ENCODE assay signal across 38 cellular contexts in the genomic region with DNA sequence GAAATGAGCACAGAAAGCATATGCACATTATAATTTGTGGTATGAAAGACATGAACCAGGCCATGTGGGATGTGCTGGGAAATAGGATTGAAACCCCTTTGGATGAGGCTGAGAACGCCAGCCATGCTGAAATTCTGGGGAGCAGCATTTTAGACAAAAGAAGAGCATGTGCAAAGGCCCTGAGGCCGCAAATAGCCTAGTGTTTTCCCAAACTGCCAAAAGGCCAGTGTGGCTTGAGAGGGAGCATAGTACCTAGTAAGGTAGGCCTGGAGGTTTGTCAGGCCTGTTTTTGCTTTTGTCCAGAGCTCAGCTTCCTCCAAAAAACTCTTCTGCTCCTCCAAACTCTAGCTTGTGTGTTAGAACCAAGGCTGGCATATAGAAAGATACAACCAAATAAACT. TPM values are rescaled to one million over a fixed set of nuclear protein-coding genes. Genes with fewer than 3 reads are reported as not detected.
"Had no signal": no experiment of that assay in that cellular context is flagged by ENCODE, and none has a peak within 500 bp of the region (broad histone marks: within the 10 kb centered on the region; RNA-seq: fewer than 3 reads in every experiment).

No MANE protein-coding gene starts in this region.

- FAIRE-seq: bronchial epithelial cell, TTC549 had no signal

- H3K4me1 ChIP-seq: adrenal gland had no signal

- H3K27me3 ChIP-seq: cardiac muscle cell had no signal

- H3K27ac Mint-ChIP-seq: activated B cell treated with CpG ODN at 0.5 μM for 24 hours; activated CD4-positive, alpha-beta memory T cell treated with anti-CD3 and anti-CD28 coated beads for 36 hours; activated CD4-positive, alpha-beta T cell treated with anti-CD3 and anti-CD28 coated beads, Interleukin-2, amount 10 ng/mL, durations not matched to agents 24 days and 14 days; activated CD8-positive, alpha-beta T cell treated with anti-CD3 and anti-CD28 coated beads for 36 hours; activated naive CD4-positive, alpha-beta T cell treated with anti-CD3 and anti-CD28 coated beads for 36 hours; activated naive CD4-positive, alpha-beta T cell treated with anti-CD3 and anti-CD28 coated beads, Interleukin-2, amount 50 U/mL, for 72 hours; activated naive CD8-positive, alpha-beta T cell treated with anti-CD3 and anti-CD28 coated beads for 36 hours; activated T-cell treated with anti-CD3 and anti-CD28 coated beads, Interleukin-2, amount 50 U/mL, for 72 hours; activated T-helper 1 cell treated with anti-CD3 and anti-CD28 coated beads, Interleukin-12 subunit alpha, Interleukin-12 subunit beta, Interleukin-2, Interleukin-4 antibody, amounts not matched to agents 30 ng/mL and 10 ng/mL and 1 ng/mL, durations not matched to agents 14 hours and 24 hours and 36 hours; activated T-helper 17 cell treated with anti-CD3 and anti-CD28 coated beads, Interleukin-2, amount 50 U/mL, for 72 hours; brain; T-helper 1 cell treated with Interleukin-12 subunit alpha and Interleukin-12 subunit beta and Interleukin-4 antibody, amounts not matched to agents 30 μg/mL and 1 μg/mL, for 36 hours; T-helper 2 cell treated with Interferon-gamma antibody and Interleukin-4, amounts not matched to agents 5 μg/mL and 100 μg/mL, for 36 hours had no signal

- H3K4me1 Mint-ChIP-seq: activated B cell treated with CpG ODN at 0.5 μM for 24 hours; activated naive CD8-positive, alpha-beta T cell treated with anti-CD3 and anti-CD28 coated beads for 36 hours; activated T-helper 17 cell treated with anti-CD3 and anti-CD28 coated beads, Interleukin-2, amount 50 U/mL, for 72 hours; central memory CD8-positive, alpha-beta T cell had no signal

- ATAC-seq: activated CD8-positive, alpha-beta T cell treated with anti-CD3 and anti-CD28 coated beads for 36 hours; activated naive CD4-positive, alpha-beta T cell treated with anti-CD3 and anti-CD28 coated beads, Interleukin-2, amount 50 U/mL, for 72 hours; activated T-cell treated with anti-CD3 and anti-CD28 coated beads, Interleukin-2, amount 50 U/mL, for 4 hours; activated T-cell treated with anti-CD3 and anti-CD28 coated beads, Interleukin-2, amount 50 U/mL, for 72 hours; activated T-helper 17 cell treated with anti-CD3 and anti-CD28 coated beads, Interleukin-2, amount 50 U/mL, for 72 hours had no signal

- DNase-seq: activated B cell treated with CpG ODN at 0.5 μM for 24 hours; activated CD4-positive, alpha-beta memory T cell treated with anti-CD3 and anti-CD28 coated beads for 36 hours; activated CD4-positive, alpha-beta T cell treated with anti-CD3 and anti-CD28 coated beads for 4 hours; activated CD4-positive, alpha-beta T cell treated with anti-CD3 and anti-CD28 coated beads, Interleukin-2, amount 10 ng/mL, durations not matched to agents 24 days and 14 days; activated CD4-positive, alpha-beta T cell treated with anti-CD3 and anti-CD28 coated beads, Interleukin-2, amount 50 U/mL, for 1 hour; activated CD4-positive, alpha-beta T cell treated with anti-CD3 and anti-CD28 coated beads, Interleukin-2, amount 50 U/mL, for 4 hours; activated CD4-positive, CD25-positive, alpha-beta regulatory T cell treated with anti-CD3 and anti-CD28 coated beads, Interleukin-2, amount 50 U/mL, for 72 hours; activated CD8-positive, alpha-beta memory T cell treated with anti-CD3 and anti-CD28 coated beads, Interleukin-2, amount 50 U/mL, for 4 hours; activated CD8-positive, alpha-beta T cell treated with anti-CD3 and anti-CD28 coated beads for 36 hours; activated effector memory CD4-positive, alpha-beta T cell treated with anti-CD3 and anti-CD28 coated beads, Interleukin-2, amount 50 U/mL, for 16 hours; activated gamma-delta T cell treated with Interleukin-2 at 50 U/mL for 16 hours; activated naive CD4-positive, alpha-beta T cell; activated naive CD4-positive, alpha-beta T cell treated with anti-CD3 and anti-CD28 coated beads for 36 hours; activated naive CD4-positive, alpha-beta T cell treated with anti-CD3 and anti-CD28 coated beads, Interleukin-2, amount 50 U/mL, for 16 hours; activated naive CD8-positive, alpha-beta T cell treated with anti-CD3 and anti-CD28 coated beads for 36 hours; activated T-cell treated with anti-CD3 and anti-CD28 coated beads for 4 hours; activated T-cell treated with anti-CD3 and anti-CD28 coated beads, Interleukin-2, amount 50 U/mL, for 1 hour; activated T-cell treated with anti-CD3 and anti-CD28 coated beads, Interleukin-2, amount 50 U/mL, for 4 hours; activated T-cell treated with anti-CD3 and anti-CD28 coated beads, Interleukin-2, amount 50 U/mL, for 72 hours; adrenal gland; amniotic stem cell; aorta; cerebellar nuclear complex; T-helper 1 cell; T-helper 2 cell; T-helper 9 cell had no signal

- H3K4me3 ChIP-seq: adrenal gland, cardiac muscle cell had no signal

- H3K9me3 ChIP-seq: adrenal gland had no signal

- H3K27ac ChIP-seq: adrenal gland, cardiac muscle cell, VCaP had no signal

- H3K36me3 ChIP-seq: adrenal gland, cardiac muscle cell had no signal

- H3K4me3 Mint-ChIP-seq: activated B cell treated with CpG ODN at 0.5 μM for 24 hours; activated CD4-positive, alpha-beta memory T cell treated with anti-CD3 and anti-CD28 coated beads for 36 hours; activated CD4-positive, alpha-beta T cell treated with anti-CD3 and anti-CD28 coated beads, Interleukin-2, amount 10 ng/mL, durations not matched to agents 24 days and 14 days; activated CD8-positive, alpha-beta T cell treated with anti-CD3 and anti-CD28 coated beads for 36 hours; activated naive CD4-positive, alpha-beta T cell treated with anti-CD3 and anti-CD28 coated beads for 36 hours; activated naive CD8-positive, alpha-beta T cell treated with anti-CD3 and anti-CD28 coated beads for 36 hours; activated T-cell treated with anti-CD3 and anti-CD28 coated beads, Interleukin-2, amount 50 U/mL, for 4 hours; activated T-cell treated with anti-CD3 and anti-CD28 coated beads, Interleukin-2, amount 50 U/mL, for 72 hours; activated T-helper 1 cell treated with anti-CD3 and anti-CD28 coated beads, Interleukin-12 subunit alpha, Interleukin-12 subunit beta, Interleukin-2, Interleukin-4 antibody, amounts not matched to agents 30 ng/mL and 10 ng/mL and 1 ng/mL, durations not matched to agents 14 hours and 24 hours and 36 hours; activated T-helper 17 cell treated with anti-CD3 and anti-CD28 coated beads, Interleukin-2, amount 50 U/mL, for 72 hours; brain; central memory CD8-positive, alpha-beta T cell; T-helper 1 cell treated with Interleukin-12 subunit alpha and Interleukin-12 subunit beta and Interleukin-4 antibody, amounts not matched to agents 30 μg/mL and 1 μg/mL, for 36 hours; T-helper 2 cell treated with Interferon-gamma antibody and Interleukin-4, amounts not matched to agents 5 μg/mL and 100 μg/mL, for 36 hours had no signal

- H3K9me3 Mint-ChIP-seq: activated B cell treated with CpG ODN at 0.5 μM for 24 hours; activated CD4-positive, alpha-beta memory T cell treated with anti-CD3 and anti-CD28 coated beads for 36 hours; activated CD4-positive, alpha-beta T cell treated with anti-CD3 and anti-CD28 coated beads, Interleukin-2, amount 10 ng/mL, durations not matched to agents 24 days and 14 days; activated CD8-positive, alpha-beta T cell treated with anti-CD3 and anti-CD28 coated beads for 36 hours; activated naive CD4-positive, alpha-beta T cell treated with anti-CD3 and anti-CD28 coated beads for 36 hours; activated naive CD4-positive, alpha-beta T cell treated with anti-CD3 and anti-CD28 coated beads, Interleukin-2, amount 50 U/mL, for 72 hours; activated naive CD8-positive, alpha-beta T cell treated with anti-CD3 and anti-CD28 coated beads for 36 hours; activated T-cell treated with anti-CD3 and anti-CD28 coated beads, Interleukin-2, amount 50 U/mL, for 4 hours; activated T-cell treated with anti-CD3 and anti-CD28 coated beads, Interleukin-2, amount 50 U/mL, for 72 hours; activated T-helper 1 cell treated with anti-CD3 and anti-CD28 coated beads, Interleukin-12 subunit alpha, Interleukin-12 subunit beta, Interleukin-2, Interleukin-4 antibody, amounts not matched to agents 30 ng/mL and 10 ng/mL and 1 ng/mL, durations not matched to agents 14 hours and 24 hours and 36 hours; activated T-helper 17 cell treated with anti-CD3 and anti-CD28 coated beads, Interleukin-2, amount 50 U/mL, for 72 hours; central memory CD8-positive, alpha-beta T cell; T-helper 1 cell treated with Interleukin-12 subunit alpha and Interleukin-12 subunit beta and Interleukin-4 antibody, amounts not matched to agents 30 μg/mL and 1 μg/mL, for 36 hours; T-helper 2 cell treated with Interferon-gamma antibody and Interleukin-4, amounts not matched to agents 5 μg/mL and 100 μg/mL, for 36 hours had no signal

- H3K36me3 Mint-ChIP-seq: activated CD4-positive, alpha-beta memory T cell treated with anti-CD3 and anti-CD28 coated beads for 36 hours; activated naive CD4-positive, alpha-beta T cell treated with anti-CD3 and anti-CD28 coated beads, Interleukin-2, amount 50 U/mL, for 72 hours; activated naive CD8-positive, alpha-beta T cell treated with anti-CD3 and anti-CD28 coated beads for 36 hours; brain had no signal

RNA-seq across cellular contexts. Expression of a gene that starts 58.7 kb away (rescaled TPM):
- total RNA-seq: activated B cell treated with CpG ODN at 0.5 μM for 24 hours; activated CD4-positive, alpha-beta memory T cell treated with anti-CD3 and anti-CD28 coated beads for 36 hours; activated CD4-positive, alpha-beta T cell treated with anti-CD3 and anti-CD28 coated beads, Interleukin-2, amount 10 ng/mL, durations not matched to agents 24 days and 14 days; activated CD8-positive, alpha-beta memory T cell treated with anti-CD3 and anti-CD28 coated beads for 36 hours; activated CD8-positive, alpha-beta T cell treated with anti-CD3 and anti-CD28 coated beads for 36 hours; activated naive CD4-positive, alpha-beta T cell treated with anti-CD3 and anti-CD28 coated beads for 36 hours; activated naive CD4-positive, alpha-beta T cell treated with anti-CD3 and anti-CD28 coated beads, Interleukin-2, amount 50 U/mL, for 72 hours; activated naive CD8-positive, alpha-beta T cell treated with anti-CD3 and anti-CD28 coated beads for 36 hours; activated T-cell treated with anti-CD3 and anti-CD28 coated beads, Interleukin-2, amount 50 U/mL, for 4 hours; activated T-cell treated with anti-CD3 and anti-CD28 coated beads, Interleukin-2, amount 50 U/mL, for 72 hours; activated T-helper 1 cell treated with anti-CD3 and anti-CD28 coated beads, Interleukin-12 subunit alpha, Interleukin-12 subunit beta, Interleukin-2, Interleukin-4 antibody, amounts not matched to agents 30 ng/mL and 10 ng/mL and 1 ng/mL, durations not matched to agents 14 hours and 24 hours and 36 hours; activated T-helper 17 cell treated with anti-CD3 and anti-CD28 coated beads, Interleukin-2, amount 50 U/mL, for 72 hours; bronchial epithelial cell; cardiac muscle cell had no signal
- polyA plus RNA-seq: cardiac muscle cell had no signal
